23 cellular contexts compared by ENCODE assay signal in genomic region chr1:30011970-30012369, GRCh38.
"Had no signal": no experiment of that assay in that cellular context is flagged by ENCODE, and none has a peak within 500 bp of the region (broad histone marks: within the 10 kb centered on the region; RNA-seq: fewer than 3 reads in every experiment).

No MANE protein-coding gene starts in this region.

- H3K4me3 ChIP-seq: body of pancreas had no signal

- H3K27me3 ChIP-seq: body of pancreas had no signal

- DNase-seq: activated CD4-positive, alpha-beta memory T cell treated with anti-CD3 and anti-CD28 coated beads for 36 hours; activated CD4-positive, alpha-beta T cell treated with anti-CD3 and anti-CD28 coated beads for 36 hours; activated CD4-positive, CD25-positive, alpha-beta regulatory T cell; activated CD4-positive, CD25-positive, alpha-beta regulatory T cell treated with anti-CD3 and anti-CD28 coated beads, Interleukin-2, amount 50 U/mL, for 72 hours; activated CD8-positive, alpha-beta T cell treated with anti-CD3 and anti-CD28 coated beads, Interleukin-2, amount 10 ng/mL, durations not matched to agents 7 days and 5 days; activated effector memory CD4-positive, alpha-beta T cell treated with Interleukin-2 at 50 U/mL for 16 hours; activated gamma-delta T cell treated with Interleukin-2 at 50 U/mL for 16 hours; activated naive CD4-positive, alpha-beta T cell treated with anti-CD3 and anti-CD28 coated beads, Interleukin-2, amount 50 U/mL, for 16 hours; activated naive CD4-positive, alpha-beta T cell treated with Interleukin-2 at 50 U/mL for 16 hours; activated T-cell treated with anti-CD3 and anti-CD28 coated beads, Interleukin-2, amount 50 U/mL, for 4 hours; amygdala; aorta; body of pancreas; caudate nucleus; cortex of kidney; dermis blood vessel endothelial cell; effector CD4-positive, alpha-beta T cell; effector memory CD8-positive, alpha-beta T cell; foreskin fibroblast; head of caudate nucleus; T-helper 2 cell had no signal

- H3K27ac ChIP-seq: body of pancreas, epithelial cell of prostate had no signal

- ATAC-seq: activated CD4-positive, alpha-beta T cell treated with anti-CD3 and anti-CD28 coated beads for 36 hours; activated CD8-positive, alpha-beta T cell treated with anti-CD3 and anti-CD28 coated beads, Interleukin-2, amount 10 ng/mL, durations not matched to agents 7 days and 5 days; activated T-cell treated with anti-CD3 and anti-CD28 coated beads, Interleukin-2, amount 50 U/mL, for 4 hours; activated T-helper 17 cell treated with anti-CD3 and anti-CD28 coated beads, Interleukin-2, amount 50 U/mL, for 72 hours; body of pancreas; effector memory CD8-positive, alpha-beta T cell had no signal

- H3K4me1 ChIP-seq: body of pancreas had no signal

- H3K9me3 ChIP-seq: body of pancreas had no signal
